Comparison of ENCODE assay signal across 8 cellular contexts in the genomic region with DNA sequence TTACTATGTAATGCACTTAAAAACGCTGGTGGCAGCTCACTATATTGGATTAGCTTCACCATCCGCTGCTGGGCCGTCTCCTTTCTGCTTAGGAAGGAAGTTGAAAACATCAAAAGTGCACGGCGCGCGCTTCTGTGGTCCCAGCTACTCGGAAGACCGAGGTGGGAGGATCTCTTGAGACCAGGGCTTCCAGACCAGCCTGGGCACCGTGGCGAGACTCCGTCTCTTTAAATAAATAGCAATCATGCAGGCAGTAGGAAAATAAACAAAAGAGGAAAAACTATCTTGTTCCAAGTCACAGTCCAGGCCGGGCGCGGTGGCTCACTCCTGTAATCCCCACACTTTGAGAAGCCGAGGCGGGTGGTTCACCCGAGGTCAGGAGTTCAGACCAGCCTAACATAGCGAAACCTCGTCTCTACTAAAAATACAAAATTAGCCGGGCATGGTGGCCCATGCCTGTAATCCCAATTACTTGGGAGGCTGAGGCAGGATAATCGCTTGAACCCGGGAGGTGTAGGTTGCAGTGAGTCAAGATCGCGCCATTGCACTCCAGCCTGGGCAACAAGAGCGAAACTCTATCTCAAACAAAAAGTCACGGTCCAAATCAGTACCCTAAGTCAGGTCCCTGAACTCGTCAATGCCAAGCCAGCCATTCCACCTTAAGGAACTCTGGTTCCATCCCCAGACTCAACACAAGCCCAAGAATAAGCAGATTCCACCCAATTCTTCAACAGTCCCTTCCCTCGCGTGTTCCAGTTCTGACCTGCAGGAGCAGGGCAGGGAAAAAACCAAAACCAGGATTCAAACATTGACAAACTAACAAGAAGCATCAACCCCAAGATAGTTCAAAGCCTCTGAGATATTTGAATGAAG. TPM values are rescaled to one million over a fixed set of nuclear protein-coding genes. Genes with fewer than 3 reads are reported as not detected.
A peak's percentile ranks its signal among the peaks of the same experiment; 100 is the strongest.
DNase-seq lines count a peak whose midpoint lies in the region; ATAC-seq, FAIRE-seq and TF ChIP-seq lines count a peak whose summit lies in the region.

No MANE protein-coding gene starts in this region.

- peak; percentile 23 for ATAC-seq in GM21367 (IDR thresholded peaks at IDR 0.05; ENCODE audit: unreplicated experiment)

- DNase-seq in CD14-positive monocyte (ENCODE audit: low spot score) (peak; percentile 54), HuH-7.5 (ENCODE audit: low spot score) (peak; percentile 28), bronchial epithelial cell (ENCODE audit: low read depth) (peak; percentile 40), keratinocyte (ENCODE audit: low read depth, low spot score) (no peak), COR-L47 (lab: John Stamatoyannopoulos, UW) (no peak)
- DNase-seq in stimulated activated CD4-positive, alpha-beta T cell treated with anti-CD3 and anti-CD28 coated beads, Interleukin-15, amount 100 ng/mL, for 24 hours = peak; percentile 75

- peaks cover 28% of the 10 kb centered on the region for H3K4me1 Mint-ChIP-seq in CD14-positive monocyte

- H3K27me3 ChIP-seq in bronchial epithelial cell (ENCODE audit: control insufficient read depth, insufficient read depth, low read length) (no peaks in the 10 kb centered on the region), keratinocyte (ENCODE audit: control insufficient read depth, extremely low read depth, insufficient read depth, low read length) (no peaks in the 10 kb centered on the region)

- FAIRE-seq in bronchial epithelial cell (lab: Jason Lieb, UNC) = no peak
- FAIRE-seq in keratinocyte (lab: Jason Lieb, UNC) = no peak

- H3K9me1 ChIP-seq in keratinocyte (ENCODE audit: control insufficient read depth, extremely low read depth, insufficient read depth, low read length) = no peaks in the 10 kb centered on the region

- H3K4me1 ChIP-seq in keratinocyte (ENCODE audit: control insufficient read depth, extremely low read depth, insufficient read depth, low read length) = peaks cover 4% of the 10 kb centered on the region

- H3K9me3 ChIP-seq in keratinocyte (ENCODE audit: control insufficient read depth, low read depth, low read length) = no peaks in the 10 kb centered on the region

- H3K27ac ChIP-seq in VCaP (peak overlapping the region; percentile 94), keratinocyte (ENCODE audit: control insufficient read depth, insufficient read depth, low read length) (peak overlapping the region; percentile 87)

- H2AFZ ChIP-seq in keratinocyte (ENCODE audit: control insufficient read depth, low read length) = peak overlapping the region; percentile 97

- H3K9me3 Mint-ChIP-seq in CD14-positive monocyte = no peaks in the 10 kb centered on the region

- no peaks in the 10 kb centered on the region for H4K20me1 ChIP-seq in keratinocyte (ENCODE audit: control insufficient read depth, extremely low read depth, insufficient read depth, low read length)

- no peaks in the 10 kb centered on the region for H3K36me3 ChIP-seq in bronchial epithelial cell (ENCODE audit: control insufficient read depth, insufficient read depth, low read length)
- H3K36me3 ChIP-seq in keratinocyte (ENCODE audit: control insufficient read depth in 2 of 2, extremely low read depth in 1 of 2, insufficient read depth in 2 of 2, low read length in 2 of 2) = peaks cover 0 to 3% of the 10 kb centered on the region in 2 experiments

- peak overlapping the region; percentile 95 to 99 (median 99) for H3K27ac Mint-ChIP-seq in CD14-positive monocyte

- dilution Hi-C loops in keratinocyte (cut with MboI; ENCODE audit: extremely low pct_ligation_motif_present, low sequenced_read_pairs) = no loop called here

- intact Hi-C loops in CD14-positive monocyte (cut with micrococcal nuclease) = loop anchor here (2.0 to 10.0 kb wide), 5 partner anchors 80 to 201 kb away; a partner anchor contains a TSS

- peak overlapping the region; percentile 95 for H3K4me2 ChIP-seq in keratinocyte (ENCODE audit: control insufficient read depth, extremely low read depth, insufficient read depth, low read depth, low read length)

- H3K9ac ChIP-seq in keratinocyte (ENCODE audit: control insufficient read depth, extremely low read depth, insufficient read depth, low read length) = peak overlapping the region; percentile 91

- peak overlapping the region; percentile 94 to 99 for H3K4me3 Mint-ChIP-seq in CD14-positive monocyte

- H3K27me3 Mint-ChIP-seq in CD14-positive monocyte (ENCODE audit: low read depth in 3 of 3) = no peaks in the 10 kb centered on the region

- H3K4me3 ChIP-seq in bronchial epithelial cell (ENCODE audit: low read depth, low read length) (peak overlapping the region; percentile 62), keratinocyte (ENCODE audit: control insufficient read depth in 2 of 3, extremely low read depth in 1 of 3, insufficient read depth in 2 of 3, low read depth in 1 of 3, low read length in 3 of 3) (peak overlapping the region; percentile 84 to 97 (median 94))

- no peaks in the 10 kb centered on the region for H3K79me2 ChIP-seq in keratinocyte (ENCODE audit: control insufficient read depth, insufficient read depth, low read length)

- peaks cover 3 to 13% of the 10 kb centered on the region in 2 donors for H3K36me3 Mint-ChIP-seq in CD14-positive monocyte

- TF ChIP-seq CTCF in CD14-positive monocyte (IDR thresholded peaks at IDR 0.05) = no peak
- no peak; the same call in 1 of the 2 replicates for TF ChIP-seq CTCF in VCaP (conservative IDR thresholded peaks at IDR 0.05)
- no peak for TF ChIP-seq CTCF in bronchial epithelial cell (IDR thresholded peaks at IDR 0.05; ENCODE audit: insufficient read depth, low read length, severe bottlenecking)
- no peak for TF ChIP-seq CTCF in keratinocyte (optimal IDR thresholded peaks at IDR 0.05 in 1 of 3, IDR thresholded peaks at IDR 0.05 in 1 of 3, conservative IDR thresholded peaks at IDR 0.05 in 1 of 3; ENCODE audit: extremely low read depth in 1 of 3, insufficient read depth in 2 of 3, low read length in 3 of 3)

RNA-seq across cellular contexts. Expression of a gene that starts 1.0 kb away (rescaled TPM):
- polyA plus RNA-seq in CD14-positive monocyte (1 to 10 TPM; 3.1 to 8.0 TPM), keratinocyte (7.4 to 8.5 TPM (median 7.6 TPM) in 3 replicates)
- total RNA-seq in bronchial epithelial cell = 7.9 and 9.7 TPM in 2 replicates
- 34.6 TPM for polyA plus RNA-seq in keratinocyte (2011; ENCODE audit: low read depth)
- 6.5 and 6.9 TPM in 2 replicates for polyA plus RNA-seq in keratinocyte (2011; cell fraction: cytosol; rRNA removed)
- 17.4 and 18.7 TPM in 2 replicates for polyA plus RNA-seq in keratinocyte (2011; cell fraction: nucleus; rRNA removed)
- 5.1 and 6.3 TPM in 2 replicates for polyA plus RNA-seq in keratinocyte (2012; ENCODE audit: low replicate concordance)
- polyA minus RNA-seq in keratinocyte = 8.6 to 12.5 TPM (median 11.3 TPM) in 3 replicates
- polyA minus RNA-seq in keratinocyte (2011; cell fraction: cytosol; rRNA and poly(A)+ RNA removed) = 7.9 TPM
- polyA minus RNA-seq in keratinocyte (2011; cell fraction: nucleus; rRNA and poly(A)+ RNA removed) = 6.2 and 8.5 TPM in 2 replicates

Comparison
In these comparisons a context has a peak if more than half of its experiments do, and no peak if none do; other contexts are left out.
1. DNase-seq: peak in CD14-positive monocyte (single experiment), HuH-7.5 (single experiment), bronchial epithelial cell (single experiment) and stimulated activated CD4-positive, alpha-beta T cell treated with anti-CD3 and anti-CD28 coated beads, Interleukin-15, amount 100 ng/mL, for 24 hours (single experiment); none in keratinocyte (single experiment) and COR-L47 (single experiment).